ENCODE assay signal across 1 cellular context in the genomic region with DNA sequence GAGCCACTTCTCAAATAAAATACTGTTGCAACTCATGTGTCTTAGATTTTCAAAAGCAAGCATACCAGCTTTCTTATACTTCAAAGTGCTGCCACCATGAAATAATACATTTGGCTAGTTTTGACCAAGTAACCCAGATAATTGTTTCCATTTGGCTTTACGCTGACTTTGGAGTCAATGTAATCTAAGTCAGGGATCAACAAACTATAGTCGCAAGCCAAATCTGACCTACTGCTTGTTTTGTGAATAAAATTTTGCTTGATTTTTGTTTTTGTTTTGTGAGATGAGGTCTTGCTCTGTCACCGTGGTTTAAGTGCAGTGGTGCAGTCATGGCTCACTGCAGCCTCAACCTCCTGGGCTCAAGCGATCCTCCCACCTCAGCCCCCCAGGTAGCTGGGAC.
TF ChIP-seq lines count a peak whose summit lies in the region.

No MANE protein-coding gene starts in this region.

TF ChIP-seq in endothelial cell of umbilical vein, 7 proteins besides CTCF, POLR2A, EP300 and RAD21:
- no peak for TF ChIP-seq EZH2 (IDR thresholded peaks at IDR 0.05; ENCODE audit: borderline replicate concordance, low read depth, low read length, severe bottlenecking)
- no peak for TF ChIP-seq FOS (IDR thresholded peaks at IDR 0.05; ENCODE audit: borderline replicate concordance, insufficient read depth, low read length)
- no peak for TF ChIP-seq JUN (IDR thresholded peaks at IDR 0.05; ENCODE audit: borderline replicate concordance, insufficient read depth, insufficient read length, low read depth)
- TF ChIP-seq GATA2 (IDR thresholded peaks at IDR 0.05; ENCODE audit: insufficient read depth, insufficient read length, low read depth, low read length): no peak
- TF ChIP-seq POLR2AphosphoS5 (IDR thresholded peaks at IDR 0.05; ENCODE audit: insufficient read depth, low read depth, low read length): no peak
- no peak for TF ChIP-seq MYC (IDR thresholded peaks at IDR 0.05; ENCODE audit: low read depth, low read length)
